12 cellular contexts compared by ENCODE assay signal in the genomic region with DNA sequence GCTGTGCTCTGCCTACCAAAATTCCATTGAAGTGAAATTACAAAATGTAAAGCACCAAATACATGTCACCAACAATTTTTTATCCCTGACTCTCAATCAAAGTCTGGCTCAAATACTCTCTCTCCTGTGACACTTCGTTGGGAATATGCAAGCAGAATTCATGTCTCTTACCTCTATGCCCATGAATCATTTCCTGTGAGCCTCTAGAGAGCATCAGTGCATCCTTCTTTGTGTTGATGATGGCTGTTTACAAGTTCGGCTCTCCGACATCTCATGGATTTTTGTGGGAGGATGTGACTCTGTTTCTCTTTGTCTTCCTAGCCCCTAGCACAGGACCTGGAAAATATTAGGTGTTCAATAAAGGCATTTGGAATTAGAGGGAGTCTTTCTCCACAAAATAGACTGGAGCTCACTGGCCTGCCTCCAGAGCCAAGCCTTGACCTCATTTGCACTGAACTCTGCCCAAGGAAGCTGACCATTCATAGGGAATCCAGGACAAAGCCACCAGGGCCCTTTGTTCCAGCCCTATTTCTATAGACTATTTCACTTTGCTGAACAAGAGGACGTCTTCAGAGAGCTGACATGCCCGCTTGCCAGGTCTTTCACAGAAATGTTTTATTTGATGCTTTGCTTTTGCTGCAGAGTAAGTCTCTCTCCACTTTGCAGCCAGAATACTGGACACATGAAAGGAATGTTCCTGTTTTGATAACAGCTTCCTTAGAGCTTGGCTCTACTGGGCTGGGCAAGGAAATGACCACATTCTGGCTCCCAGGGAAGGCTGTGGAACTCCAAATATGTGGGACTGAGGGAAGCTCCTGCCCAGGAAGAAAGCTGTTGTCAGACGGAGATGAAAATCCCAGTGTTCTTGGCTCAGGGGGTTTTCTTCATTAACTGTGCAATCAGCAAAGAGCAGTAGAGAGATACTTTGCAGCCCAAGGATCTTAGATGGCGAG.
DNase-seq lines count a peak whose midpoint lies in the region; TF ChIP-seq lines count a peak whose summit lies in the region.
"Had no signal": no experiment of that assay in that cellular context is flagged by ENCODE, and none has a peak within 500 bp of the region (broad histone marks: within the 10 kb centered on the region; RNA-seq: fewer than 3 reads in every experiment).

No MANE protein-coding gene starts in this region.

- TF ChIP-seq CTCF in fibroblast of villous mesenchyme (IDR thresholded peaks at IDR 0.05; ENCODE audit: insufficient read depth, low read depth, low read length) = no peak

- no peak overlapping the region for H3K4me3 ChIP-seq in fibroblast of villous mesenchyme (ENCODE audit: low read depth, low read length)
- H3K4me3 ChIP-seq: SK-N-MC, thoracic aorta had no signal

- in situ Hi-C loops in G401 (cut with HindIII; ENCODE audit: low sequenced_read_pairs) = no loop called here

- DNase-seq in EH (ENCODE audit: low read depth) = peak; percentile 98
- DNase-seq in SW 1271 (lab: John Stamatoyannopoulos, UW) = peak; percentile 43 to 80
- peak; percentile 89 for DNase-seq in fibroblast of villous mesenchyme (ENCODE audit: low read depth)
- peak; percentile 23 for DNase-seq in pons (ENCODE audit: low spot score)
- no peak for DNase-seq in G401 (ENCODE audit: low spot score)
- no peak for DNase-seq in activated CD4-positive, CD25-positive, alpha-beta regulatory T cell (lab: John Stamatoyannopoulos, UW)
- no peak for DNase-seq in glomerular visceral epithelial cell (ENCODE audit: extremely low spot score)
- no peak for DNase-seq in activated naive CD4-positive, alpha-beta T cell treated with Interleukin-2 at 50 U/mL for 16 hours
- DNase-seq: NCI-H2107; stimulated activated CD4-positive, alpha-beta T cell treated with anti-CD3 and anti-CD28 coated beads, Interleukin-2, amount 100 ng/mL, for 24 hours had no signal

Comparison
In these comparisons a context has a peak if more than half of its experiments do, and no peak if none do; other contexts are left out.
1. DNase-seq: peak in EH (single experiment), SW 1271 (2 of 2), fibroblast of villous mesenchyme (single experiment) and pons (single experiment); none in G401 (single experiment), activated CD4-positive, CD25-positive, alpha-beta regulatory T cell (0 of 4), glomerular visceral epithelial cell (single experiment) and activated naive CD4-positive, alpha-beta T cell treated with Interleukin-2 at 50 U/mL for 16 hours (single experiment).